ENCODE assay signal across 8 cellular contexts in genomic region chrX:13167444-13168207, GRCh38.
DNase-seq lines count a peak whose midpoint lies in the region; ATAC-seq and TF ChIP-seq lines count a peak whose summit lies in the region.

No MANE protein-coding gene starts in this region.

- no peaks in the 10 kb centered on the region for H3K27me3 Mint-ChIP-seq in Calu3 (ENCODE audit: unreplicated experiment)

- intact Hi-C loops in Calu3 (cut with micrococcal nuclease; ENCODE audit: unreplicated experiment), result no loop called here

- CTCF ChIA-PET in Calu3 (lab: Charles Lee), result no interaction called here

- peaks cover 29% of the 10 kb centered on the region for H3K4me1 Mint-ChIP-seq in Calu3 (ENCODE audit: low read depth, unreplicated experiment)

- in situ Hi-C loops in G401 (cut with HindIII; ENCODE audit: low sequenced_read_pairs), result no loop called here

- BruUV-seq in Calu3 (replicated peaks; lab: Mats Ljungman, UMichigan), result no TSS peak

- no peak for ATAC-seq in GM18907 (IDR thresholded peaks at IDR 0.05; ENCODE audit: unreplicated experiment)

- H3K36me3 Mint-ChIP-seq in Calu3 (ENCODE audit: insufficient read depth, unreplicated experiment), result no peaks in the 10 kb centered on the region

- DNase-seq in GM12865 (ENCODE audit: low read depth) (peak; percentile 4), RPMI7951 (ENCODE audit: low read depth) (peak; percentile 79), epithelial cell of esophagus (ENCODE audit: low read depth) (peak; percentile 45), pons (ENCODE audit: low spot score) (peak; percentile 38), Calu3 (no peak), NCI-H2196 treated with DMSO at 0.1 percent for 48 hours (lab: John Stamatoyannopoulos, UW; ENCODE audit: unreplicated experiment) (no peak), G401 (ENCODE audit: low spot score) (no peak)

- H3K4me3 ChIP-seq in GM12865 (ENCODE audit: low read depth, low read length) (no peak overlapping the region), epithelial cell of esophagus (ENCODE audit: low read length) (no peak overlapping the region)

- H3K27ac Mint-ChIP-seq in Calu3 (ENCODE audit: unreplicated experiment), result no peak overlapping the region

- TF ChIP-seq CTCF in GM12865 (IDR thresholded peaks at IDR 0.05; ENCODE audit: insufficient read depth, low read depth, low read length, missing control alignments) (no peak), epithelial cell of esophagus (IDR thresholded peaks at IDR 0.05; ENCODE audit: insufficient read depth, low read depth, low read length, missing control alignments) (no peak), Calu3 (IDR thresholded peaks at IDR 0.05; ENCODE audit: unreplicated experiment) (no peak)

- H3K9me3 Mint-ChIP-seq in Calu3 (ENCODE audit: low read depth, unreplicated experiment), result peaks cover 2% of the 10 kb centered on the region

- H3K4me3 Mint-ChIP-seq in Calu3 (ENCODE audit: low read depth, unreplicated experiment), result no peak overlapping the region

Comparison
In these comparisons a context has a peak if more than half of its experiments do, and no peak if none do; other contexts are left out.
1. DNase-seq: peak in GM12865 (single experiment), RPMI7951 (single experiment), epithelial cell of esophagus (single experiment) and pons (single experiment); none in Calu3 (single experiment), NCI-H2196 treated with DMSO at 0.1 percent for 48 hours (single experiment) and G401 (single experiment).